ENCODE assay signal across 8 cellular contexts in the genomic region with DNA sequence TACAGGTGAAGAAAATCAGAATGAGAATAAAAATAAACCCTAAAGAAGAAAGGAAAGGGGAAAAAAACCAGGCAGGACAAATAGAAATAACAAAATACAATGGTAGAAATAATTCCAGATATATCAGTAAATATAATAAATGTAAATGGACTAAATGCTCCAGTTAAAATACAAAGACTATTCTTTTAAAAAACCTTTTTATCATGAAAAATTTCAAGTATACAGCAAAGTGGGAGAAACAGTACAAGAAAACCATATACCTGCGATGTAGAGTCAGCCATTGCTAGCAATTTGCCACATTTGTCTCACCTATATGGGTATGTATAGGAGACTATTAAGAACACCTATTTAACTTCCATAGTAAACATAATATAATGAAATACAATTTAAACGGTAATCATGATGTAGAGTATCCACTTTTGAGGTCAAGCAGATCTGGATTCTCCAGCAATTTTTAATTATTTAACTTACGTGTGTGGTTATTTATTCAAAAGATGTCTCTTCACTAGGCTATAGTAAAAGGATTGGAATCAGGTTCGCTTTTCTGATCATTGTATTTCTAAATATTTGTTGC. TPM values are rescaled to one million over a fixed set of nuclear protein-coding genes. Genes with fewer than 3 reads are reported as not detected.
DNase-seq lines count a peak whose midpoint lies in the region; ATAC-seq, FAIRE-seq and TF ChIP-seq lines count a peak whose summit lies in the region.

No MANE protein-coding gene starts in this region.

- H2AFZ ChIP-seq in endothelial cell of umbilical vein (ENCODE audit: low read depth, low read length), result peak overlapping the region; percentile 31

- intact Hi-C loops in CD4-positive, alpha-beta memory T cell (cut with micrococcal nuclease), result loop anchor here (2.0 to 5.0 kb wide), 3 partner anchors 151 to 1995 kb away; a partner anchor contains a TSS
- intact Hi-C loops in endothelial cell of umbilical vein (cut with micrococcal nuclease), result loop anchor here (2.0 to 5.0 kb wide), 4 partner anchors 19 to 151 kb away; no protein-coding TSS in a partner anchor
- intact Hi-C loops in activated CD4-positive, alpha-beta T cell treated with anti-CD3 and anti-CD28 coated beads, Interleukin-2, amount 10 ng/mL, durations not matched to agents 24 days and 14 days (cut with micrococcal nuclease), result loop anchor here (2.0 to 5.0 kb wide), 4 partner anchors 21 to 996 kb away; a partner anchor contains a TSS

- peaks cover 39% of the 10 kb centered on the region for H3K4me1 ChIP-seq in CD4-positive, alpha-beta memory T cell (ENCODE audit: insufficient read depth, low read length)
- peaks cover 14% of the 10 kb centered on the region for H3K4me1 ChIP-seq in endothelial cell of umbilical vein (ENCODE audit: control insufficient read depth, extremely low read depth, insufficient read depth, low read length)

- no peak for ATAC-seq in HG03108 (IDR thresholded peaks at IDR 0.05; ENCODE audit: unreplicated experiment)

- H3K4me1 Mint-ChIP-seq in CD4-positive, alpha-beta memory T cell, result peaks cover 25 to 36% (median 32%) of the 10 kb centered on the region in 4 donors
- peaks cover 17% of the 10 kb centered on the region for H3K4me1 Mint-ChIP-seq in progenitor cell of endocrine pancreas (ENCODE audit: low read depth)
- H3K4me1 Mint-ChIP-seq in activated CD4-positive, alpha-beta T cell treated with anti-CD3 and anti-CD28 coated beads, Interleukin-2, amount 10 ng/mL, durations not matched to agents 24 days and 14 days, result peaks cover 27% of the 10 kb centered on the region

- no peak overlapping the region for H3K9ac ChIP-seq in endothelial cell of umbilical vein (replicated peaks; ENCODE audit: extremely low read depth, insufficient read depth, low read length)

- BruUV-seq in endothelial cell of umbilical vein (replicated peaks; lab: Mats Ljungman, UMichigan), result no TSS peak

- FAIRE-seq in endothelial cell of umbilical vein (lab: Jason Lieb, UNC), result no peak

- peaks cover 0 to 22% of the 10 kb centered on the region in 2 donors for H3K36me3 Mint-ChIP-seq in CD4-positive, alpha-beta memory T cell
- H3K36me3 Mint-ChIP-seq in progenitor cell of endocrine pancreas (ENCODE audit: insufficient read depth), result peaks cover 8% of the 10 kb centered on the region
- peaks cover 24% of the 10 kb centered on the region for H3K36me3 Mint-ChIP-seq in activated CD4-positive, alpha-beta T cell treated with anti-CD3 and anti-CD28 coated beads, Interleukin-2, amount 10 ng/mL, durations not matched to agents 24 days and 14 days (ENCODE audit: low read depth)

- no peaks in the 10 kb centered on the region for H3K36me3 ChIP-seq in CD4-positive, alpha-beta memory T cell (ENCODE audit: insufficient read depth, low read length)
- H3K36me3 ChIP-seq in MG63 (peaks cover 35% of the 10 kb centered on the region), endothelial cell of umbilical vein (ENCODE audit: control insufficient read depth in 2 of 2, extremely low read depth in 1 of 2, insufficient read depth in 2 of 2, low read length in 2 of 2) (peaks cover 2 to 3% of the 10 kb centered on the region in 2 experiments)

- H3K4me2 ChIP-seq in endothelial cell of umbilical vein (ENCODE audit: insufficient read depth, low read length), result peak overlapping the region; percentile 89

- no peak for DNase-seq in CD4-positive, alpha-beta memory T cell
- DNase-seq in MG63 (no peak), endothelial cell of umbilical vein (ENCODE audit: low read depth, low spot score) (no peak), progenitor cell of endocrine pancreas (ENCODE audit: low spot score, unreplicated experiment) (no peak)
- DNase-seq in activated CD4-positive, alpha-beta T cell treated with anti-CD3 and anti-CD28 coated beads, Interleukin-2, amount 10 ng/mL, durations not matched to agents 24 days and 14 days, result no peak
- DNase-seq in activated effector memory CD4-positive, alpha-beta T cell treated with Interleukin-2 at 50 U/mL for 16 hours, result no peak
- DNase-seq in activated CD8-positive, alpha-beta memory T cell treated with anti-CD3 and anti-CD28 coated beads for 24 hours, result no peak

- peaks cover 0 to 4% of the 10 kb centered on the region in 2 donors for H3K27me3 Mint-ChIP-seq in CD4-positive, alpha-beta memory T cell
- no peaks in the 10 kb centered on the region for H3K27me3 Mint-ChIP-seq in progenitor cell of endocrine pancreas
- peaks cover 16% of the 10 kb centered on the region for H3K27me3 Mint-ChIP-seq in activated CD4-positive, alpha-beta T cell treated with anti-CD3 and anti-CD28 coated beads, Interleukin-2, amount 10 ng/mL, durations not matched to agents 24 days and 14 days

- peak overlapping the region; percentile 98 for H3K27ac ChIP-seq in CD4-positive, alpha-beta memory T cell (ENCODE audit: low read depth, low read length)
- H3K27ac ChIP-seq in endothelial cell of umbilical vein (ENCODE audit: insufficient read depth, low read depth, low read length), result no peak overlapping the region

- peak overlapping the region in 6 of 7 donors; percentile 52 to 98 (median 96) for H3K27ac Mint-ChIP-seq in CD4-positive, alpha-beta memory T cell
- peak overlapping the region; percentile 24 for H3K27ac Mint-ChIP-seq in progenitor cell of endocrine pancreas
- no peak overlapping the region for H3K27ac Mint-ChIP-seq in activated CD4-positive, alpha-beta T cell treated with anti-CD3 and anti-CD28 coated beads, Interleukin-2, amount 10 ng/mL, durations not matched to agents 24 days and 14 days

- H3K4me3 Mint-ChIP-seq in CD4-positive, alpha-beta memory T cell, result peak overlapping the region in 5 of 8 donors; percentile 35 to 91 (median 87)
- H3K4me3 Mint-ChIP-seq in progenitor cell of endocrine pancreas (ENCODE audit: low read depth), result peak overlapping the region; percentile 37
- H3K4me3 Mint-ChIP-seq in activated CD4-positive, alpha-beta T cell treated with anti-CD3 and anti-CD28 coated beads, Interleukin-2, amount 10 ng/mL, durations not matched to agents 24 days and 14 days, result no peak overlapping the region

- H3K9me3 ChIP-seq in CD4-positive, alpha-beta memory T cell (ENCODE audit: control insufficient read depth in 1 of 2, low read length in 2 of 2), result no peaks in the 10 kb centered on the region
- peaks cover 6% of the 10 kb centered on the region for H3K9me3 ChIP-seq in MG63
- H3K9me3 ChIP-seq in endothelial cell of umbilical vein (replicated peaks; ENCODE audit: control insufficient read depth, insufficient read depth, low read length), result no peaks in the 10 kb centered on the region

- H3K9me3 Mint-ChIP-seq in CD4-positive, alpha-beta memory T cell, result peaks cover 0 to 2% (median 0%) of the 10 kb centered on the region in 8 donors
- H3K9me3 Mint-ChIP-seq in progenitor cell of endocrine pancreas (ENCODE audit: low read depth), result no peaks in the 10 kb centered on the region
- no peaks in the 10 kb centered on the region for H3K9me3 Mint-ChIP-seq in activated CD4-positive, alpha-beta T cell treated with anti-CD3 and anti-CD28 coated beads, Interleukin-2, amount 10 ng/mL, durations not matched to agents 24 days and 14 days

- H3K9me1 ChIP-seq in endothelial cell of umbilical vein (replicated peaks; ENCODE audit: control insufficient read depth, extremely low read depth, insufficient read depth, low read length), result no peaks in the 10 kb centered on the region

- no peak for TF ChIP-seq CTCF in endothelial cell of umbilical vein (IDR thresholded peaks at IDR 0.05; ENCODE audit: extremely low read depth in 1 of 2, insufficient read depth in 1 of 2, low read depth in 1 of 2, low read length in 2 of 2)
- no peak for TF ChIP-seq CTCF in progenitor cell of endocrine pancreas (IDR thresholded peaks at IDR 0.05; ENCODE audit: unreplicated experiment)

- TF ChIP-seq POLR2A in endothelial cell of umbilical vein (IDR thresholded peaks at IDR 0.05; ENCODE audit: low read depth, low read length), result no peak

- H3K4me3 ChIP-seq in CD4-positive, alpha-beta memory T cell (ENCODE audit: low read length in 2 of 2), result peak overlapping the region in 1 of 2 donors; percentile 30
- H3K4me3 ChIP-seq in MG63, result peak overlapping the region; percentile 83
- H3K4me3 ChIP-seq in endothelial cell of umbilical vein (replicated peaks in 1 of 3; ENCODE audit: insufficient read depth in 1 of 3, low read depth in 1 of 3, low read length in 3 of 3), result peak overlapping the region in 1 of 3 experiments; percentile 73

- H3K27me3 ChIP-seq in CD4-positive, alpha-beta memory T cell (ENCODE audit: insufficient read depth, low read length), result no peaks in the 10 kb centered on the region
- H3K27me3 ChIP-seq in MG63 (no peaks in the 10 kb centered on the region), endothelial cell of umbilical vein (ENCODE audit: control insufficient read depth in 2 of 2, insufficient read depth in 2 of 2, low read length in 2 of 2) (no peaks in the 10 kb centered on the region)

- CTCF ChIA-PET in CD4-positive, alpha-beta memory T cell (lab: Charles Lee; ENCODE audit: partially characterized antibody), result interaction anchor here (0.6 to 1.4 kb wide), 8 partner anchors 18 to 955 kb away, joined by 3 to 7 read pairs (median 4); a partner anchor contains a TSS
- CTCF ChIA-PET in endothelial cell of umbilical vein (lab: Charles Lee), result interaction anchor here (1.0 to 1.3 kb wide), 4 partner anchors 20 to 151 kb away, joined by 3 to 8 read pairs (median 4); no protein-coding TSS in a partner anchor

- H4K20me1 ChIP-seq in endothelial cell of umbilical vein (replicated peaks; ENCODE audit: control insufficient read depth, extremely low read depth, insufficient read depth, low read length), result peaks cover 4% of the 10 kb centered on the region

- H3K79me2 ChIP-seq in endothelial cell of umbilical vein (ENCODE audit: control insufficient read depth, insufficient read depth, low read length), result peaks cover 39% of the 10 kb centered on the region

- dilution Hi-C loops in endothelial cell of umbilical vein (cut with MboI; ENCODE audit: extremely low pct_ligation_motif_present, low sequenced_read_pairs), result no loop called here

- POLR2A ChIA-PET in CD4-positive, alpha-beta memory T cell (lab: Charles Lee; ENCODE audit: partially characterized antibody), result interaction anchor here (0.8 to 2.3 kb wide), 15 partner anchors 10 to 1996 kb away, joined by 3 to 29 read pairs (median 5); a partner anchor contains a TSS
- POLR2A ChIA-PET in endothelial cell of umbilical vein (lab: Charles Lee), result interaction anchor here (0.6 to 0.9 kb wide), 3 partner anchors 46 to 78 kb away, joined by 3 to 5 read pairs (median 4); a partner anchor contains a TSS

RNA-seq across cellular contexts. Expression of a gene that starts 0.9 kb away (rescaled TPM):
- total RNA-seq in CD4-positive, alpha-beta memory T cell, result 10 to 100 TPM; 37.6 to 40.1 TPM
- polyA plus RNA-seq in CD4-positive, alpha-beta memory T cell, result 10 to 100 TPM; 27.6 to 28.4 TPM
- 31.1 and 34.5 TPM in 2 replicates for total RNA-seq in MG63 (2014; rRNA removed; shearing (Covaris generic); ENCODE audit: low replicate concordance)
- total RNA-seq in endothelial cell of umbilical vein (47.8 and 48.9 TPM in 2 replicates), progenitor cell of endocrine pancreas (53.8 and 56.3 TPM in 2 replicates)
- 13.1 and 17.9 TPM in 2 replicates for polyA plus RNA-seq in endothelial cell of umbilical vein
- 26.5 and 32.2 TPM in 2 replicates for polyA plus RNA-seq in endothelial cell of umbilical vein (2011; cell fraction: cytosol; rRNA removed)
- polyA plus RNA-seq in endothelial cell of umbilical vein (2011; cell fraction: nucleus; rRNA removed), result 21.8 and 26.6 TPM in 2 replicates
- polyA plus RNA-seq in endothelial cell of umbilical vein (2012), result 38.3 and 39.6 TPM in 2 replicates
- 15.8 and 16.0 TPM in 2 replicates for polyA minus RNA-seq in endothelial cell of umbilical vein
- polyA minus RNA-seq in endothelial cell of umbilical vein (2011; cell fraction: cytosol; rRNA and poly(A)+ RNA removed), result 28.3 TPM
- polyA minus RNA-seq in endothelial cell of umbilical vein (2011; cell fraction: nucleus; rRNA and poly(A)+ RNA removed), result 14.0 and 22.9 TPM in 2 replicates
- 35.0 and 36.5 TPM in 2 replicates for total RNA-seq in activated CD4-positive, alpha-beta T cell treated with anti-CD3 and anti-CD28 coated beads, Interleukin-2, amount 10 ng/mL, durations not matched to agents 24 days and 14 days
